21 cellular contexts compared by ENCODE assay signal in the genomic region with DNA sequence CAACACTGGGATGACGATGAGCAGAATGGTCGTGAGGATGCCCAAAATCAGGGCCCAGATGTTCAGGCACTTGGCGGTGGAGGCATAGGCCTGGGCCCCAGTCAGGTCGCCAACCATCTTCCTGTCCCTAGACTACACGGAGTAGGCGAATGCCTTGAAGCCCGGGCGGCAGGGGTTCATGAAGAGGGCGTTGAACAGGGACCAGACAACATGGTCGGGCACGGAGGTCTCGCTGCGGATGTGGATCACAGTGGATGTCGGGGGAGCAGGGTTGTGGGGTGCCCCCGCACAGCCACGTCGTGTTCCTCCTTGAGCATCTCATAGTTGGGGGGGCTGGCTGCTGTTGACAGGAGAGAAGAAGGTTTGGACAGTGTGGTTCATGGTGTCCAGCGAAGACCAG. TPM values are rescaled to one million over a fixed set of nuclear protein-coding genes. Genes with fewer than 3 reads are reported as not detected.
"Had no signal": no experiment of that assay in that cellular context is flagged by ENCODE, and none has a peak within 500 bp of the region (broad histone marks: within the 10 kb centered on the region; RNA-seq: fewer than 3 reads in every experiment).

No MANE protein-coding gene starts in this region.

- DNase-seq: activated B cell treated with CpG ODN at 0.5 μM for 24 hours; activated CD4-positive, alpha-beta T cell treated with anti-CD3 and anti-CD28 coated beads for 36 hours; activated CD4-positive, alpha-beta T cell treated with anti-CD3 and anti-CD28 coated beads, Interleukin-2, amount 50 U/mL, for 48 hours; activated CD8-positive, alpha-beta memory T cell treated with anti-CD3 and anti-CD28 coated beads, Interleukin-2, amount 50 U/mL, for 48 hours; activated naive CD4-positive, alpha-beta T cell treated with anti-CD3 and anti-CD28 coated beads for 36 hours; activated naive CD8-positive, alpha-beta T cell treated with anti-CD3 and anti-CD28 coated beads, Interleukin-2, amount 50 U/mL, for 24 hours; activated T-cell treated with anti-CD3 and anti-CD28 coated beads, Interleukin-2, amount 50 U/mL, for 48 hours; cerebellar nuclear complex; cortex of kidney; left cardiac atrium; retina; sigmoid colon; stimulated activated CD4-positive, alpha-beta T cell treated with anti-CD3 and anti-CD28 coated beads, Interleukin-15, amount 100 ng/mL, for 24 hours had no signal

- H3K27ac ChIP-seq: heart left ventricle, sigmoid colon had no signal

- H3K4me3 ChIP-seq: heart left ventricle, sigmoid colon, smooth muscle cell, thoracic aorta had no signal

- H3K36me3 Mint-ChIP-seq: stimulated activated memory B cell treated with anti-CD40 and anti-IgM and Interleukin-4, amounts not matched to agents 10 μg/mL and 1 μg/mL and 100 μg/mL, for 72 hours; type B pancreatic cell had no signal

- H3K9me3 ChIP-seq: heart left ventricle, sigmoid colon, thoracic aorta had no signal

- H3K27me3 Mint-ChIP-seq: activated B cell treated with CpG ODN at 0.5 μM for 24 hours; stimulated activated memory B cell treated with anti-CD40 and anti-IgM and Interleukin-4, amounts not matched to agents 10 μg/mL and 1 μg/mL and 100 μg/mL, for 72 hours had no signal

- ATAC-seq: activated CD4-positive, alpha-beta T cell treated with anti-CD3 and anti-CD28 coated beads for 36 hours; activated naive CD8-positive, alpha-beta T cell treated with anti-CD3 and anti-CD28 coated beads, Interleukin-2, amount 50 U/mL, for 24 hours; heart left ventricle; left cardiac atrium; stimulated activated memory B cell treated with anti-CD40 and anti-IgM and Interleukin-4, amounts not matched to agents 10 μg/mL and 1 μg/mL and 100 μg/mL, for 72 hours had no signal

- H3K4me3 Mint-ChIP-seq: activated B cell treated with CpG ODN at 0.5 μM for 24 hours; activated CD4-positive, alpha-beta T cell treated with anti-CD3 and anti-CD28 coated beads for 36 hours; activated naive CD4-positive, alpha-beta T cell treated with anti-CD3 and anti-CD28 coated beads for 36 hours; activated naive CD8-positive, alpha-beta T cell treated with anti-CD3 and anti-CD28 coated beads, Interleukin-2, amount 50 U/mL, for 24 hours; stimulated activated memory B cell treated with anti-CD40 and anti-IgM and Interleukin-4, amounts not matched to agents 10 μg/mL and 1 μg/mL and 100 μg/mL, for 72 hours; type B pancreatic cell had no signal

- H3K4me2 ChIP-seq: smooth muscle cell had no signal

- H3K36me3 ChIP-seq: heart left ventricle, sigmoid colon, thoracic aorta had no signal

- H3K27me3 ChIP-seq: heart left ventricle, sigmoid colon had no signal

- H3K27ac Mint-ChIP-seq: activated B cell treated with CpG ODN at 0.5 μM for 24 hours; activated CD4-positive, alpha-beta T cell treated with anti-CD3 and anti-CD28 coated beads for 36 hours; activated naive CD4-positive, alpha-beta T cell treated with anti-CD3 and anti-CD28 coated beads for 36 hours; activated naive CD8-positive, alpha-beta T cell treated with anti-CD3 and anti-CD28 coated beads, Interleukin-2, amount 50 U/mL, for 24 hours; progenitor cell of endocrine pancreas; stimulated activated memory B cell treated with anti-CD40 and anti-IgM and Interleukin-4, amounts not matched to agents 10 μg/mL and 1 μg/mL and 100 μg/mL, for 72 hours had no signal

- H3K9me3 Mint-ChIP-seq: activated B cell treated with CpG ODN at 0.5 μM for 24 hours; activated naive CD4-positive, alpha-beta T cell treated with anti-CD3 and anti-CD28 coated beads for 36 hours; activated naive CD8-positive, alpha-beta T cell treated with anti-CD3 and anti-CD28 coated beads, Interleukin-2, amount 50 U/mL, for 24 hours; stimulated activated memory B cell treated with anti-CD40 and anti-IgM and Interleukin-4, amounts not matched to agents 10 μg/mL and 1 μg/mL and 100 μg/mL, for 72 hours had no signal

RNA-seq across cellular contexts. Expression of gene MYEOV, which starts 9.5 kb away (rescaled TPM):
- total RNA-seq: activated CD4-positive, alpha-beta T cell treated with anti-CD3 and anti-CD28 coated beads for 36 hours; sigmoid colon; smooth muscle cell; T-helper 1 cell treated with Interleukin-12 subunit alpha and Interleukin-12 subunit beta and Interleukin-4 antibody, amounts not matched to agents 30 ng/mL and 1 ng/mL, for 36 hours had no signal
- polyA plus RNA-seq: neural cell had no signal
